In the genomic region with DNA sequence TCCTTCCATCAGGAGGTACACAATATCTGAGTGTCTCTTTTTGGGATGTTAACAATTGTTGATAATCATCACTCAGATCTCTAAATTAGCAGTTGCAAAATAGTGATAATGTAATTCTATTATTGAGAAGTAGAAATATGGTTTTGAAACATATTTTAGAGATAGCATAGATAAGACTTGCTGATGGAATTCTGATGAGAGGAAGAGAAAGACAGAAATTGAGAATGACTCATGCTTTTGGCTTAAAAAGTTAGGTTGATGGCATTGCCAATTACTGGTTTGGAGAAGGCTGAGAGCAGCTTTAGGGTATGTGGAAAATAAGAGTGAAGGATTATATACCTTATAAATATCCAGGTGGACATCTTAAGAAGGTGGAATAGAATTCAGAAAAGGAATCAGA, we compare ENCODE assay signal across 30 cellular contexts.
"Had no signal": no experiment of that assay in that cellular context is flagged by ENCODE, and none has a peak within 500 bp of the region (broad histone marks: within the 10 kb centered on the region; RNA-seq: fewer than 3 reads in every experiment).

No MANE protein-coding gene starts in this region.

- DNase-seq: central memory CD4-positive, alpha-beta T cell; colonic mucosa; effector CD8-positive, alpha-beta T cell; endodermal cell; glutamatergic neuron; left cardiac atrium; left lung; mesenchymal stem cell; mucosa of descending colon; naive B cell; nephron progenitor cell; nucleus accumbens; sigmoid colon; spleen; stimulated activated CD4-positive, alpha-beta T cell treated with anti-CD3 and anti-CD28 coated beads, Interleukin-4, amount 100 ng/mL, for 4 hours; stimulated activated naive CD8-positive, alpha-beta T cell treated with anti-CD3 and anti-CD28 coated beads, Interleukin-15, Interleukin-2, amounts not matched to agents 100 U/mL and 50 U/mL, for 24 hours; substantia nigra; testis; tibial artery; upper lobe of right lung; uterus had no signal

- H3K4me3 ChIP-seq: colonic mucosa, left lung, mucosa of descending colon, prostate gland, right atrium auricular region, sigmoid colon, skin epidermis, spleen, testis, tibial artery, upper lobe of right lung, uterus had no signal

- H3K36me3 ChIP-seq: colonic mucosa, left lung, prostate gland, right atrium auricular region, sigmoid colon, spleen, tibial artery, upper lobe of right lung, uterus had no signal

- H3K27ac ChIP-seq: colonic mucosa, epithelial cell of prostate, foreskin keratinocyte, left lung, prostate gland, right atrium auricular region, sigmoid colon, skin epidermis, spleen, testis, tibial artery, upper lobe of right lung, uterus had no signal

- ATAC-seq: esophagus mucosa; foreskin keratinocyte; left cardiac atrium; left lung; mucosa of descending colon; stimulated activated memory B cell treated with anti-CD40 and anti-IgM and Interleukin-4, amounts not matched to agents 10 μg/mL and 1 μg/mL and 100 μg/mL, for 72 hours; stimulated activated naive CD8-positive, alpha-beta T cell treated with anti-CD3 and anti-CD28 coated beads, Interleukin-15, Interleukin-2, amounts not matched to agents 100 U/mL and 50 U/mL, for 24 hours; upper lobe of right lung had no signal

- H3K27me3 Mint-ChIP-seq: dendritic cell treated with granulocyte-macrophage colony-stimulating factor and Interleukin-4, amounts not matched to agents 40 ng/mL and 50 ng/mL, for 4 days; stimulated activated memory B cell treated with anti-CD40 and anti-IgM and Interleukin-4, amounts not matched to agents 10 μg/mL and 1 μg/mL and 100 μg/mL, for 72 hours had no signal

- H3K27me3 ChIP-seq: colonic mucosa, foreskin keratinocyte, left lung, right atrium auricular region, sigmoid colon, spleen, testis, tibial artery, upper lobe of right lung, uterus had no signal

- H3K4me1 ChIP-seq: colonic mucosa, prostate gland, right atrium auricular region, sigmoid colon, testis, tibial artery, upper lobe of right lung, uterus had no signal

- H3K36me3 Mint-ChIP-seq: naive B cell had no signal

- H3K9me3 ChIP-seq: colonic mucosa, mucosa of descending colon, prostate gland, right atrium auricular region, sigmoid colon, testis, tibial artery, upper lobe of right lung, uterus had no signal

- H3K4me3 Mint-ChIP-seq: dendritic cell treated with granulocyte-macrophage colony-stimulating factor and Interleukin-4, amounts not matched to agents 40 ng/mL and 50 ng/mL, for 4 days; endodermal cell; mesothelial cell of epicardium; naive B cell; nephron progenitor cell; stimulated activated memory B cell treated with anti-CD40 and anti-IgM and Interleukin-4, amounts not matched to agents 10 μg/mL and 1 μg/mL and 100 μg/mL, for 72 hours had no signal

- H3K4me1 Mint-ChIP-seq: endodermal cell had no signal

- H3K27ac Mint-ChIP-seq: dendritic cell treated with granulocyte-macrophage colony-stimulating factor and Interleukin-4, amounts not matched to agents 40 ng/mL and 50 ng/mL, for 4 days; endodermal cell; mesothelial cell of epicardium; naive B cell; stimulated activated memory B cell treated with anti-CD40 and anti-IgM and Interleukin-4, amounts not matched to agents 10 μg/mL and 1 μg/mL and 100 μg/mL, for 72 hours had no signal
